Comparison of ENCODE assay signal across 12 cellular contexts in genomic region chr3:163785693-163786092, GRCh38.
DNase-seq lines count a peak whose midpoint lies in the region; ATAC-seq, FAIRE-seq and TF ChIP-seq lines count a peak whose summit lies in the region.
"Had no signal": no experiment of that assay in that cellular context is flagged by ENCODE, and none has a peak within 500 bp of the region (broad histone marks: within the 10 kb centered on the region; RNA-seq: fewer than 3 reads in every experiment).

No MANE protein-coding gene starts in this region.

- H3K9me3 ChIP-seq in A673 (ENCODE audit: low read depth, low read length, poor library complexity, severe bottlenecking) (no peaks in the 10 kb centered on the region), H1 (ENCODE audit: insufficient read depth in 2 of 2, low read depth in 1 of 2, low read length in 1 of 2) (no peaks in the 10 kb centered on the region)
- H3K9me3 ChIP-seq: vagina had no signal

- H3K4me1 ChIP-seq in A673 (ENCODE audit: insufficient read depth, low read length, poor library complexity, severe bottlenecking) (no peaks in the 10 kb centered on the region), H1 (replicated peaks in 1 of 4; ENCODE audit: control insufficient read depth in 3 of 4, insufficient read depth in 4 of 4, low read length in 3 of 4) (no peaks in the 10 kb centered on the region)
- H3K4me1 ChIP-seq: sigmoid colon, vagina had no signal

- POLR2A ChIA-PET in A673 (lab: Charles Lee; ENCODE audit: low non-redundant PET), result no interaction called here
- POLR2A ChIA-PET in H1 (lab: Charles Lee; ENCODE audit: partially characterized antibody), result no interaction called here

- no peak for TF ChIP-seq POLR2A in H1 (IDR thresholded peaks at IDR 0.05; ENCODE audit: control extremely low read depth in 1 of 2, low read depth in 2 of 2, low read length in 2 of 2)

- no peak overlapping the region for H3K27ac Mint-ChIP-seq in activated naive CD4-positive, alpha-beta T cell treated with anti-CD3 and anti-CD28 coated beads, Interleukin-2, amount 10 ng/mL, durations not matched to agents 7 days and 5 days

- no peak overlapping the region for H3K14ac ChIP-seq in H1 (ENCODE audit: insufficient read length)

- no peaks in the 10 kb centered on the region for H3K36me3 Mint-ChIP-seq in activated naive CD4-positive, alpha-beta T cell treated with anti-CD3 and anti-CD28 coated beads, Interleukin-2, amount 10 ng/mL, durations not matched to agents 7 days and 5 days

- H2AK5ac ChIP-seq in H1 (ENCODE audit: low read depth, low read length), result no peak overlapping the region

- no peak overlapping the region for H2BK20ac ChIP-seq in H1 (ENCODE audit: low read length)

- H3K27ac ChIP-seq in A673 (ENCODE audit: low read depth, low read length, poor library complexity, severe bottlenecking) (no peak overlapping the region), H1 (ENCODE audit: low read depth, low read length) (no peak overlapping the region)
- H3K27ac ChIP-seq: sigmoid colon, vagina had no signal

- TF ChIP-seq EP300 in H1 (IDR thresholded peaks at IDR 0.05; ENCODE audit: borderline replicate concordance in 1 of 2, low read depth in 2 of 2, low read length in 2 of 2), result no peak

- no peak overlapping the region for H2BK12ac ChIP-seq in H1 (ENCODE audit: low read depth, low read length)

- intact Hi-C loops in A673 (cut with micrococcal nuclease; ENCODE audit: unreplicated experiment), result no loop called here

- H3K9me3 Mint-ChIP-seq in activated naive CD4-positive, alpha-beta T cell treated with anti-CD3 and anti-CD28 coated beads, Interleukin-2, amount 10 ng/mL, durations not matched to agents 7 days and 5 days, result peaks cover 15% of the 10 kb centered on the region

- CTCF ChIA-PET in A673 (lab: Charles Lee) (no interaction called here), H1 (lab: Charles Lee; ENCODE audit: partially characterized antibody) (interaction anchor here (0.5 to 2.2 kb wide), 19 partner anchors 9 to 1932 kb away, joined by 3 to 10 read pairs (median 3); no protein-coding TSS in a partner anchor)
- CTCF ChIA-PET in activated naive CD4-positive, alpha-beta T cell treated with anti-CD3 and anti-CD28 coated beads, Interleukin-2, amount 10 ng/mL, durations not matched to agents 7 days and 5 days (lab: Charles Lee), result no interaction called here

- TF ChIP-seq CTCF in A673 (conservative IDR thresholded peaks at IDR 0.05; ENCODE audit: low read depth, low read length) (peak; percentile 59), GM12875 (IDR thresholded peaks at IDR 0.05; ENCODE audit: borderline replicate concordance, insufficient read depth, low read depth, low read length) (peak; percentile 42; the same call in 1 of the 2 replicates), H1 (IDR thresholded peaks at IDR 0.05; ENCODE audit: control extremely low read depth in 1 of 3, insufficient read depth in 1 of 3, low read depth in 1 of 3, low read length in 3 of 3) (peak; percentile 21 to 76 (median 73))

- no peak overlapping the region for H3K4ac ChIP-seq in H1 (replicated peaks; ENCODE audit: insufficient read length, low read depth, low read length)

- H2AFZ ChIP-seq in H1 (ENCODE audit: low read length), result no peak overlapping the region

- ATAC-seq in GM19455 (IDR thresholded peaks at IDR 0.05; ENCODE audit: unreplicated experiment) (no peak), HG03135 (IDR thresholded peaks at IDR 0.05; ENCODE audit: unreplicated experiment) (no peak)
- ATAC-seq: K562 had no signal

- H3K4me3 Mint-ChIP-seq in activated naive CD4-positive, alpha-beta T cell treated with anti-CD3 and anti-CD28 coated beads, Interleukin-2, amount 10 ng/mL, durations not matched to agents 7 days and 5 days, result no peak overlapping the region

- no peaks in the 10 kb centered on the region for H3K23me2 ChIP-seq in H1 (ENCODE audit: low read depth, low read length)

- H3K27me3 ChIP-seq in A673 (replicated peaks; ENCODE audit: insufficient read depth, low read depth, low read length, poor library complexity) (no peaks in the 10 kb centered on the region), H1 (replicated peaks in 1 of 4; ENCODE audit: control insufficient read depth in 3 of 4, extremely low read depth in 1 of 4, insufficient read depth in 3 of 4, low read length in 3 of 4) (no peaks in the 10 kb centered on the region)
- H3K27me3 ChIP-seq: sigmoid colon, vagina had no signal

- no peaks in the 10 kb centered on the region for H4K20me1 ChIP-seq in H1 (replicated peaks in 1 of 2; ENCODE audit: control insufficient read depth in 1 of 2, insufficient read depth in 2 of 2, low read length in 2 of 2)

- no peak overlapping the region for H3K18ac ChIP-seq in H1 (ENCODE audit: extremely low read depth, low read length)

- H4K5ac ChIP-seq in H1 (ENCODE audit: insufficient read length, low read depth, low read length), result no peak overlapping the region

- no peaks in the 10 kb centered on the region for H3K36me3 ChIP-seq in A673 (ENCODE audit: insufficient read depth, low read length, poor library complexity, severe bottlenecking)
- no peaks in the 10 kb centered on the region for H3K36me3 ChIP-seq in H1 (ENCODE audit: control insufficient read depth in 2 of 4, insufficient read depth in 4 of 4, low read length in 3 of 4)
- H3K36me3 ChIP-seq: sigmoid colon, vagina had no signal

- no peaks in the 10 kb centered on the region for H3K79me2 ChIP-seq in H1 (ENCODE audit: control insufficient read depth in 1 of 2, insufficient read depth in 2 of 2, low read length in 2 of 2)

- no peak overlapping the region for H3K9ac ChIP-seq in H1 (replicated peaks in 1 of 4; ENCODE audit: extremely low read depth in 1 of 4, low read depth in 3 of 4, low read length in 3 of 4)

- no peaks in the 10 kb centered on the region for H3K79me1 ChIP-seq in H1 (ENCODE audit: low read depth, low read length)

- H3K4me2 ChIP-seq in H1 (ENCODE audit: insufficient read depth in 1 of 2, low read depth in 2 of 2, low read length in 2 of 2), result no peak overlapping the region

- no peak overlapping the region for H2BK5ac ChIP-seq in H1 (ENCODE audit: low read depth, low read length)

- H2BK120ac ChIP-seq in H1 (replicated peaks; ENCODE audit: low read depth, low read length), result no peak overlapping the region

- no peak overlapping the region for H3K56ac ChIP-seq in H1 (replicated peaks; ENCODE audit: insufficient read length, low read depth, low read length)

- no peak overlapping the region for H3K23ac ChIP-seq in H1 (ENCODE audit: insufficient read length)

- no peak overlapping the region for H4K91ac ChIP-seq in H1 (replicated peaks; ENCODE audit: insufficient read length, low read length)

- TF ChIP-seq RAD21 in H1 (IDR thresholded peaks at IDR 0.05 in 1 of 2, conservative IDR thresholded peaks at IDR 0.05 in 1 of 2; ENCODE audit: low read depth in 2 of 2, low read length in 2 of 2), result peak; percentile 75 to 85

- FAIRE-seq in H1 (lab: Jason Lieb, UNC), result peak; percentile 63
- FAIRE-seq: bronchial epithelial cell, K562 had no signal

- DNase-seq in A673 (ENCODE audit: low spot score), result peak; percentile 55
- DNase-seq in NCI-H2196 (lab: John Stamatoyannopoulos, UW; ENCODE audit: unreplicated experiment), result peak; percentile 27
- DNase-seq in H1 (ENCODE audit: low read depth in 1 of 2, low spot score in 2 of 2), result peak in 1 of 2 experiments; percentile 70
- DNase-seq in activated CD8-positive, alpha-beta memory T cell treated with anti-CD3 and anti-CD28 coated beads, Interleukin-2, amount 50 U/mL, for 48 hours, result no peak
- no peak for DNase-seq in activated naive CD4-positive, alpha-beta T cell treated with anti-CD3 and anti-CD28 coated beads, Interleukin-2, amount 10 ng/mL, durations not matched to agents 7 days and 5 days
- DNase-seq: sigmoid colon had no signal

- no peaks in the 10 kb centered on the region for H3K27me3 Mint-ChIP-seq in activated naive CD4-positive, alpha-beta T cell treated with anti-CD3 and anti-CD28 coated beads, Interleukin-2, amount 10 ng/mL, durations not matched to agents 7 days and 5 days

- no peak overlapping the region for H3K4me3 ChIP-seq in A673 (ENCODE audit: low read depth, low read length, poor library complexity, severe bottlenecking)
- H3K4me3 ChIP-seq in GM12875 (ENCODE audit: low read depth, low read length), result no peak overlapping the region
- no peak overlapping the region for H3K4me3 ChIP-seq in H1 (ENCODE audit: extremely low read depth in 1 of 4, insufficient read depth in 2 of 4, low read depth in 3 of 4, low read length in 4 of 4)
- H3K4me3 ChIP-seq: K562, sigmoid colon, vagina had no signal

- H3K4me1 Mint-ChIP-seq in activated naive CD4-positive, alpha-beta T cell treated with anti-CD3 and anti-CD28 coated beads, Interleukin-2, amount 10 ng/mL, durations not matched to agents 7 days and 5 days, result no peaks in the 10 kb centered on the region

- no peak overlapping the region for H2BK15ac ChIP-seq in H1 (ENCODE audit: low read length)

- H4K8ac ChIP-seq in H1 (ENCODE audit: extremely low read depth, insufficient read depth, low read length), result no peak overlapping the region

- BruUV-seq in A673 (replicated peaks; lab: Mats Ljungman, UMichigan), result no TSS peak

TF ChIP-seq in H1, 55 proteins besides CTCF, POLR2A, EP300 and RAD21:
- 0 out of 2 replicates have a peak, but pooled peaks have one; percentile 20 for TF ChIP-seq TEAD4 (IDR thresholded peaks at IDR 0.05; ENCODE audit: low read depth, low read length)
- TF ChIP-seq CHD2 (IDR thresholded peaks at IDR 0.05; ENCODE audit: low read length), result no peak
- no peak for TF ChIP-seq HDAC6 (IDR thresholded peaks at IDR 0.05; ENCODE audit: low read depth, low read length)
- no peak for TF ChIP-seq ZNF274 (IDR thresholded peaks at IDR 0.05; ENCODE audit: borderline replicate concordance, extremely low read depth, low read length)
- no peak for TF ChIP-seq POLR2AphosphoS5 (IDR thresholded peaks at IDR 0.05; ENCODE audit: low read depth, low read length)

Comparison
In these comparisons a context has a peak if more than half of its experiments do, and no peak if none do; other contexts are left out.
1. DNase-seq: peak in A673 (single experiment) and NCI-H2196 (single experiment); none in activated CD8-positive, alpha-beta memory T cell treated with anti-CD3 and anti-CD28 coated beads, Interleukin-2, amount 50 U/mL, for 48 hours (single experiment) and activated naive CD4-positive, alpha-beta T cell treated with anti-CD3 and anti-CD28 coated beads, Interleukin-2, amount 10 ng/mL, durations not matched to agents 7 days and 5 days (single experiment).
2. Peak in every context shown above with its lines, with median percentiles within 50 percentile points of each other: CTCF ChIP-seq.